In genomic region chr2:201458381-201458780, GRCh38 we compare ENCODE assay signal across 29 cellular contexts.
"Had no signal": no experiment of that assay in that cellular context is flagged by ENCODE, and none has a peak within 500 bp of the region (broad histone marks: within the 10 kb centered on the region; RNA-seq: fewer than 3 reads in every experiment).

No MANE protein-coding gene starts in this region.

- H3K9me3 ChIP-seq: SJSA1, SK-N-SH had no signal

- DNase-seq: activated CD4-positive, alpha-beta T cell treated with anti-CD3 and anti-CD28 coated beads, Interleukin-2, amount 50 U/mL, for 4 hours; activated CD8-positive, alpha-beta T cell treated with anti-CD3 and anti-CD28 coated beads for 36 hours; activated gamma-delta T cell; activated naive CD4-positive, alpha-beta T cell treated with Interleukin-2 at 50 U/mL for 16 hours; activated T-cell treated with anti-CD3 and anti-CD28 coated beads, Interleukin-2, amount 50 U/mL, for 1 hour; activated T-cell treated with anti-CD3 and anti-CD28 coated beads, Interleukin-2, amount 50 U/mL, for 72 hours; anterior cingulate cortex; caudate nucleus; Karpas-422; KBM-7; NCI-H1105; NCI-H1417 treated with DMSO at 0.1 percent for 48 hours; NCI-H187 treated with DMSO at 0.1 percent for 48 hours; NCI-H2081; NCI-H2171 treated with DMSO at 0.1 percent for 48 hours; NCI-H226; NCI-H524 treated with DMSO at 0.1 percent for 48 hours; SHP77 treated with DMSO at 0.1 percent for 48 hours; SK-N-SH had no signal

- H3K27ac Mint-ChIP-seq: activated CD4-positive, alpha-beta T cell treated with anti-CD3 and anti-CD28 coated beads, Interleukin-2, amount 10 ng/mL, durations not matched to agents 24 days and 14 days; activated CD8-positive, alpha-beta T cell treated with anti-CD3 and anti-CD28 coated beads for 36 hours; activated naive CD4-positive, alpha-beta T cell treated with anti-CD3 and anti-CD28 coated beads, Interleukin-2, amount 50 U/mL, for 24 hours; activated T-cell treated with anti-CD3 and anti-CD28 coated beads, Interleukin-2, amount 50 U/mL, for 72 hours; activated T-helper 2 cell treated with anti-CD3 and anti-CD28 coated beads, Interferon-gamma antibody, Interleukin-2, Interleukin-4, amounts not matched to agents 10 μg/mL and 5 μg/mL and 100 μg/mL, durations not matched to agents 14 hours and 24 hours and 36 hours; brain; T-helper 1 cell treated with Interleukin-12 subunit alpha and Interleukin-12 subunit beta and Interleukin-4 antibody, amounts not matched to agents 30 μg/mL and 1 μg/mL, for 36 hours; T-helper 2 cell treated with Interferon-gamma antibody and Interleukin-4, amounts not matched to agents 5 μg/mL and 100 μg/mL, for 36 hours had no signal

- H3K4me3 ChIP-seq: SJSA1 had no signal

- H3K4me3 Mint-ChIP-seq: activated CD4-positive, alpha-beta T cell treated with anti-CD3 and anti-CD28 coated beads, Interleukin-2, amount 10 ng/mL, durations not matched to agents 24 days and 14 days; activated CD8-positive, alpha-beta T cell treated with anti-CD3 and anti-CD28 coated beads for 36 hours; activated naive CD4-positive, alpha-beta T cell treated with anti-CD3 and anti-CD28 coated beads, Interleukin-2, amount 50 U/mL, for 24 hours; activated T-cell treated with anti-CD3 and anti-CD28 coated beads, Interleukin-2, amount 50 U/mL, for 72 hours; T-helper 1 cell treated with Interleukin-12 subunit alpha and Interleukin-12 subunit beta and Interleukin-4 antibody, amounts not matched to agents 30 μg/mL and 1 μg/mL, for 36 hours; T-helper 2 cell treated with Interferon-gamma antibody and Interleukin-4, amounts not matched to agents 5 μg/mL and 100 μg/mL, for 36 hours had no signal

- H3K9me3 Mint-ChIP-seq: activated CD4-positive, alpha-beta T cell treated with anti-CD3 and anti-CD28 coated beads, Interleukin-2, amount 10 ng/mL, durations not matched to agents 24 days and 14 days; activated CD8-positive, alpha-beta T cell treated with anti-CD3 and anti-CD28 coated beads for 36 hours; activated naive CD4-positive, alpha-beta T cell treated with anti-CD3 and anti-CD28 coated beads, Interleukin-2, amount 50 U/mL, for 24 hours; activated T-cell treated with anti-CD3 and anti-CD28 coated beads, Interleukin-2, amount 50 U/mL, for 72 hours had no signal

- ATAC-seq: activated CD8-positive, alpha-beta T cell treated with anti-CD3 and anti-CD28 coated beads for 36 hours; activated T-cell treated with anti-CD3 and anti-CD28 coated beads, Interleukin-2, amount 50 U/mL, for 72 hours; Panc1 had no signal

- FAIRE-seq: bronchial epithelial cell, TTC549 had no signal

- H3K27me3 Mint-ChIP-seq: activated CD8-positive, alpha-beta T cell treated with anti-CD3 and anti-CD28 coated beads for 36 hours; activated naive CD4-positive, alpha-beta T cell treated with anti-CD3 and anti-CD28 coated beads, Interleukin-2, amount 50 U/mL, for 24 hours had no signal

- H3K27ac ChIP-seq: SJSA1 had no signal

- H3K27me3 ChIP-seq: SJSA1 had no signal

- H3K4me1 ChIP-seq: SJSA1 had no signal
